In the genomic region with DNA sequence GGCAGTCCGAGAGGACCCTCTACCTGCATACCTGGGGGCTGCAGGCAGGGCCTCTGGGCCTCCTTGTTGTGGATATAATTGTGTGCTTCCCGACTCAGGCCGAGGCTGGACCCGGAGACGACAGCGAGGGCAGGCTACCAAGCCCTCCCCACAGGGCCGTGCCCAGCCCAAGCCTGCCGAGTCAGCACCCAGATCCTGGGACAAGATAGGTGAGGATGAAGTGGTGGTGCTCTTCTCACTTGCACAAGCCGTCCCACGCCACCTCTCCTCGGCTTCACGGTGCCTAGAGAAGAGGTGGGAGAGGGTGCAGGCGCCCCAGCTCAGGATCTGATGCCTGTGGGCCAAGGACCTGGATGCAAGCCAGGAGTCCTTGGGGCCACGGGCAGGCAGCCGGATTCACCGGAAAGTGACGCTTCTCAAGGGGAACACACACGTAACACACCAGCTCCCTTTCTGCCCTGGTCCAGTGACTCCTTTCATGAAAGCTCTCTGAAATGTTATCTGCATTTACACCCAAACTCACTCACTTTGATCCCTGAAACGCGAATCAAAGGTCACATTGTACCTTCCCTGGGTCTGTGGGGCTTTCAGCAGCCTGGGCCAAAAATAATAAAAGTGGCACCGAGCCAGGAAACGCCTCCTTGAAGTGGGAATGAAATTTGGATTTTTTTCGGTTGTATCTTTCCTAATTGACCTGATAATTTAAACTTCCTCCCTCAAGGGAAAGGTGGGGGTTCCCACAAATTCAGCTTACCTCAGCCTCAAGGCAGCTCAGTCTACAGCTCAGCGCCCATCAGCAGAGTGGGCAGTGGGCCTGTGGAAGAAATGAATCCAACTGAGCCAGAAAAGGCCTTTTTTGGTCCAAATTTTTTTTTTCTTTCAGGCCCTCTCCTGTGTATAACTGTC, we compare ENCODE assay signal across 8 cellular contexts. TPM values are rescaled to one million over a fixed set of nuclear protein-coding genes. Genes with fewer than 3 reads are reported as not detected.
DNase-seq lines count a peak whose midpoint lies in the region; ATAC-seq and TF ChIP-seq lines count a peak whose summit lies in the region.

No MANE protein-coding gene starts in this region.

- H3K36me3 Mint-ChIP-seq in natural killer cell, result no peaks in the 10 kb centered on the region

- H3K27ac ChIP-seq in substantia nigra (ENCODE audit: low read depth, low read length, poor library complexity, severe bottlenecking), result peak overlapping the region; percentile 92

- TF ChIP-seq CTCF in natural killer cell (IDR thresholded peaks at IDR 0.05), result no peak

- no peaks in the 10 kb centered on the region for H3K9me3 Mint-ChIP-seq in natural killer cell

- peak; percentile 45 for TF ChIP-seq POLR2A in GM18526 (IDR thresholded peaks at IDR 0.05; ENCODE audit: extremely low read depth, insufficient read length)

- H3K27ac Mint-ChIP-seq in natural killer cell, result peak overlapping the region; percentile 82 to 90

- ATAC-seq in HG03108 (IDR thresholded peaks at IDR 0.05; ENCODE audit: unreplicated experiment) (peak; percentile 11), natural killer cell (peak in 1 of 3 donors; percentile 1)

- H3K4me1 Mint-ChIP-seq in natural killer cell, result peaks cover 19 to 40% of the 10 kb centered on the region in 2 donors

- H3K27me3 Mint-ChIP-seq in natural killer cell (ENCODE audit: low read depth in 2 of 2), result no peaks in the 10 kb centered on the region

- intact Hi-C loops in natural killer cell (cut with micrococcal nuclease), result no loop called here

- DNase-seq in AG08395 (ENCODE audit: low spot score), result peak; percentile 61
- DNase-seq in NOMO-1 treated with DMSO at 0.1 percent for 48 hours (lab: John Stamatoyannopoulos, UW; ENCODE audit: unreplicated experiment), result peak; percentile 48
- peak; percentile 35 for DNase-seq in activated T-cell treated with anti-CD3 and anti-CD28 coated beads for 4 hours
- peak; percentile 64 for DNase-seq in fibroblast of gingiva (ENCODE audit: low read depth)
- DNase-seq in natural killer cell, result no peak
- peak in 13 of 49 donors; percentile 27 to 77 (median 46) for DNase-seq in substantia nigra (lab: John Stamatoyannopoulos, UW)

- H3K4me3 Mint-ChIP-seq in natural killer cell, result peak overlapping the region; percentile 91

RNA-seq across cellular contexts. Expression of a gene that starts 1.1 kb away (rescaled TPM):
- 1 to 10 TPM; 5.1 to 5.3 (median 5.3) TPM for total RNA-seq in natural killer cell

RNA-seq across cellular contexts. Expression of a gene that starts 1.1 kb away (rescaled TPM):
- total RNA-seq in natural killer cell, result 10 to 100 TPM in 2 of 3 donors, 1 to 10 TPM in 1; 6.4 to 12.5 (median 11.7) TPM
